Comparison of ENCODE assay signal across 8 cellular contexts in the genomic region with DNA sequence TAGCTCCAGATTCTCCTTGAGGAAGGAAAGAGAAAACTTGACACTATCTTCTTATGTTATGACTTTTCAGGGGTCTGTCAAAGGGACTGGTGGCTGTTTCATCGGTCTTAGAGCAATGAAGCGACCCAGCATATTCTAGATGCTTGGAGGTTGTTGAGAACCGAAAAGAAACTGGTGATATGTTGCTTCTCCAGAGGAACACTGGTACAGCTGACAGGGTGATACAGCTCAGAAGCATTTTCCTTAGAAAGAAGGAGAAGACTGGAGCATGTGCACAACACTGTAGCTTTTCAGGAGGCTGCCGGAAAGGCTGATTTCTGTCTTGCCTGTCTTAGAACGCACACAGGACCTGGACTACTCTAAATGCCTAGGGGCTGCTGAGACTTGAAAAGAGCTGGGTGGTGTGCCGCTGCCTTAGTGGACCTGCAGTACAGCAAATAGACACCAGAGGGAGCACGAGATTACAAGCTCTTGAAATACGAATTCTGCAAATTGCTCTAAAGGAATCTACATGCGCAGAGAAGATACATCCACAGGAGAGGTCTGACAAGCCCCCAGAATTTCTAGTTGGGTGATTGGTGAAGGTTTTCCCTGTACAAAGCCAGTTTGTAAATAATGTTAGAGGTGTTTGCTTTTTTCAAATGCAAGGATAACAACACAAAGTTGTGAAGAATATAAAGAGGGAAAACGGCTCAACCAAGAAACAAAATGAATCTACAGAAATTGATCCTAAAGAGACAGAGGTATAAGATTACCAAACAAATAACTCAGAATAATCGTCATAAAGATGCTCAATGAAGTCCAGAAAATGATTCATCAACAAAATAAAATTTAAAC.
DNase-seq lines count a peak whose midpoint lies in the region; ATAC-seq and TF ChIP-seq lines count a peak whose summit lies in the region.

No MANE protein-coding gene starts in this region.

- H3K4me3 ChIP-seq in colonic mucosa (no peak overlapping the region), liver (ENCODE audit: low read depth in 1 of 3, low read length in 3 of 3) (no peak overlapping the region)

- H3K4me1 ChIP-seq in colonic mucosa (no peaks in the 10 kb centered on the region), liver (ENCODE audit: control insufficient read depth in 4 of 4, insufficient read depth in 4 of 4, low read length in 3 of 4) (no peaks in the 10 kb centered on the region)

- peak; percentile 60 for ATAC-seq in GM19324 (IDR thresholded peaks at IDR 0.05; ENCODE audit: low FRiP score, unreplicated experiment)
- no peak for ATAC-seq in HG03039 (IDR thresholded peaks at IDR 0.05; ENCODE audit: unreplicated experiment)

- H3K9me3 ChIP-seq in colonic mucosa (no peaks in the 10 kb centered on the region), liver (ENCODE audit: control insufficient read depth in 4 of 4, low read length in 3 of 4) (no peaks in the 10 kb centered on the region)

- 26% methylated on average over 11 of the region's 11 CpGs for WGBS in liver

- H3K9ac ChIP-seq in colonic mucosa (ENCODE audit: low read depth in 2 of 2, low read length in 2 of 2) (no peak overlapping the region), liver (ENCODE audit: low read depth in 1 of 2, low read length in 2 of 2) (no peak overlapping the region)

- peak; percentile 82 for TF ChIP-seq CTCF in colonic mucosa (IDR thresholded peaks at IDR 0.05)
- peak; percentile 76 for TF ChIP-seq CTCF in liver (IDR thresholded peaks at IDR 0.05; ENCODE audit: low read depth, low read length, missing input control)

- H3K27me3 ChIP-seq in colonic mucosa (no peaks in the 10 kb centered on the region), liver (ENCODE audit: control insufficient read depth in 4 of 4, insufficient read depth in 4 of 4, low read length in 3 of 4) (no peaks in the 10 kb centered on the region)

- H3K36me3 ChIP-seq in colonic mucosa: no peaks in the 10 kb centered on the region
- H3K36me3 ChIP-seq in liver (ENCODE audit: control insufficient read depth in 4 of 4, insufficient read depth in 3 of 4, low read depth in 1 of 4, low read length in 3 of 4): no peaks in the 10 kb centered on the region

- H3K27ac ChIP-seq in colonic mucosa: no peak overlapping the region
- no peak overlapping the region for H3K27ac ChIP-seq in liver (ENCODE audit: low read depth in 1 of 2, low read length in 2 of 2)

- peak; percentile 72 to 87 for TF ChIP-seq RAD21 in liver (IDR thresholded peaks at IDR 0.05)

- DNase-seq in CMK (ENCODE audit: low read depth): peak; percentile 17
- peak; percentile 66 for DNase-seq in NAMALWA (ENCODE audit: low spot score)
- peak; percentile 34 for DNase-seq in T-helper 9 cell
- peak; percentile 59 for DNase-seq in colonic mucosa
- peak; percentile 2 for DNase-seq in stimulated activated CD8-positive, alpha-beta memory T cell treated with anti-CD3 and anti-CD28 coated beads, Interleukin-7, amount 100 ng/mL, for 24 hours (ENCODE audit: low read depth)

- intact Hi-C loops in colonic mucosa (cut with DNase I): loop anchor here (10.0 kb wide), 1 partner anchor 860 kb away; no protein-coding TSS in a partner anchor

TF ChIP-seq in liver, 16 proteins besides CTCF, POLR2A, EP300 and RAD21:
- no peak for TF ChIP-seq NR2F2 (IDR thresholded peaks at IDR 0.05)
- no peak for TF ChIP-seq TAF1 (conservative IDR thresholded peaks at IDR 0.05)
- TF ChIP-seq, protein P1, sequence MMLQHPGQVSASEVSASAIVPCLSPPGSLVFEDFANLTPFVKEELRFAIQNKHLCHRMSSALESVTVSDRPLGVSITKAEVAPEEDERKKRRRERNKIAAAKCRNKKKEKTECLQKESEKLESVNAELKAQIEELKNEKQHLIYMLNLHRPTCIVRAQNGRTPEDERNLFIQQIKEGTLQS (IDR thresholded peaks at IDR 0.05): no peak
- no peak for TF ChIP-seq EGR1 (IDR thresholded peaks at IDR 0.05; ENCODE audit: low read depth in 2 of 2)
- TF ChIP-seq FOXA2 (IDR thresholded peaks at IDR 0.05): no peak
- TF ChIP-seq RXRA (IDR thresholded peaks at IDR 0.05): no peak
- TF ChIP-seq, protein P2, sequence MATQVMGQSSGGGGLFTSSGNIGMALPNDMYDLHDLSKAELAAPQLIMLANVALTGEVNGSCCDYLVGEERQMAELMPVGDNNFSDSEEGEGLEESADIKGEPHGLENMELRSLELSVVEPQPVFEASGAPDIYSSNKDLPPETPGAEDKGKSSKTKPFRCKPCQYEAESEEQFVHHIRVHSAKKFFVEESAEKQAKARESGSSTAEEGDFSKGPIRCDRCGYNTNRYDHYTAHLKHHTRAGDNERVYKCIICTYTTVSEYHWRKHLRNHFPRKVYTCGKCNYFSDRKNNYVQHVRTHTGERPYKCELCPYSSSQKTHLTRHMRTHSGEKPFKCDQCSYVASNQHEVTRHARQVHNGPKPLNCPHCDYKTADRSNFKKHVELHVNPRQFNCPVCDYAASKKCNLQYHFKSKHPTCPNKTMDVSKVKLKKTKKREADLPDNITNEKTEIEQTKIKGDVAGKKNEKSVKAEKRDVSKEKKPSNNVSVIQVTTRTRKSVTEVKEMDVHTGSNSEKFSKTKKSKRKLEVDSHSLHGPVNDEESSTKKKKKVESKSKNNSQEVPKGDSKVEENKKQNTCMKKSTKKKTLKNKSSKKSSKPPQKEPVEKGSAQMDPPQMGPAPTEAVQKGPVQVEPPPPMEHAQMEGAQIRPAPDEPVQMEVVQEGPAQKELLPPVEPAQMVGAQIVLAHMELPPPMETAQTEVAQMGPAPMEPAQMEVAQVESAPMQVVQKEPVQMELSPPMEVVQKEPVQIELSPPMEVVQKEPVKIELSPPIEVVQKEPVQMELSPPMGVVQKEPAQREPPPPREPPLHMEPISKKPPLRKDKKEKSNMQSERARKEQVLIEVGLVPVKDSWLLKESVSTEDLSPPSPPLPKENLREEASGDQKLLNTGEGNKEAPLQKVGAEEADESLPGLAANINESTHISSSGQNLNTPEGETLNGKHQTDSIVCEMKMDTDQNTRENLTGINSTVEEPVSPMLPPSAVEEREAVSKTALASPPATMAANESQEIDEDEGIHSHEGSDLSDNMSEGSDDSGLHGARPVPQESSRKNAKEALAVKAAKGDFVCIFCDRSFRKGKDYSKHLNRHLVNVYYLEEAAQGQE (IDR thresholded peaks at IDR 0.05): no peak
- TF ChIP-seq YY1 (IDR thresholded peaks at IDR 0.05): no peak
TF ChIP-seq in liver: peak in this region for 0.

Comparison
In these comparisons a context has a peak if more than half of its experiments do, and no peak if none do; other contexts are left out.
1. DNase-seq: peak in every context shown above with its lines; median percentile 66 in NAMALWA; 59 in colonic mucosa; 34 in T-helper 9 cell; 17 in CMK; 2 in stimulated activated CD8-positive, alpha-beta memory T cell treated with anti-CD3 and anti-CD28 coated beads, Interleukin-7, amount 100 ng/mL, for 24 hours.